ENCODE assay signal across 8 cellular contexts in genomic region chr21:44836666-44837471, GRCh38. TPM values are rescaled to one million over a fixed set of nuclear protein-coding genes. Genes with fewer than 3 reads are reported as not detected.
DNase-seq lines count a peak whose midpoint lies in the region; ATAC-seq, FAIRE-seq and TF ChIP-seq lines count a peak whose summit lies in the region.

No MANE protein-coding gene starts in this region.

- TF ChIP-seq POLR2A in GM12891 (IDR thresholded peaks at IDR 0.05; ENCODE audit: low read depth, low read length): no peak

- H3K4me3 ChIP-seq in AG10803 (ENCODE audit: low read length): no peak overlapping the region

- TF ChIP-seq CTCF in AG10803 (conservative IDR thresholded peaks at IDR 0.05; ENCODE audit: low read length): no peak

- in situ Hi-C loops in SK-MEL-5 (cut with HindIII; ENCODE audit: low pct_unique_long_range_greater_than_20kb, low sequenced_read_pairs): no loop called here

- ATAC-seq in HG02763 (IDR thresholded peaks at IDR 0.05; ENCODE audit: unreplicated experiment) (no peak), GM21447 (IDR thresholded peaks at IDR 0.05; ENCODE audit: unreplicated experiment) (no peak)

- FAIRE-seq in HTR-8/SVneo (lab: Jason Lieb, UNC) (no peak), GM12891 (lab: Jason Lieb, UNC) (no peak)

- DNase-seq in AG10803 (ENCODE audit: low read depth) (peak; percentile 35), HTR-8/SVneo (ENCODE audit: insufficient read length, low spot score) (peak; percentile 64), SK-MEL-5 (ENCODE audit: low read depth, low spot score) (peak; percentile 60), islet precursor cell (peak; percentile 81), GM12891 (ENCODE audit: insufficient read length, low spot score) (no peak), middle frontal gyrus (ENCODE audit: extremely low spot score, low spot score) (no peak)

TF ChIP-seq in GM12891, 5 proteins besides CTCF, POLR2A, EP300 and RAD21:
- no peak for TF ChIP-seq POU2F2 (IDR thresholded peaks at IDR 0.05; ENCODE audit: low read depth, low read length)
- no peak for TF ChIP-seq POLR2AphosphoS5 (IDR thresholded peaks at IDR 0.05; ENCODE audit: low read depth, low read length)
- TF ChIP-seq PAX5 (IDR thresholded peaks at IDR 0.05; ENCODE audit: insufficient read depth, low read length, severe bottlenecking): no peak
- no peak for TF ChIP-seq TAF1 (IDR thresholded peaks at IDR 0.05; ENCODE audit: low read depth, low read length)
- TF ChIP-seq SPI1 (IDR thresholded peaks at IDR 0.05; ENCODE audit: low read depth, low read length): no peak
TF ChIP-seq in GM12891: peak in this region for 0.

RNA-seq across cellular contexts. Expression of gene SUMO3, which starts 19.0 kb away (rescaled TPM):
- 34.2 and 36.0 TPM in 2 replicates for total RNA-seq in SK-MEL-5 (2014; rRNA removed; shearing (Covaris generic))
- polyA plus RNA-seq in SK-MEL-5 (2015; cell fraction: cytosol; rRNA removed): 38.4 and 46.1 TPM in 2 replicates
- polyA plus RNA-seq in SK-MEL-5 (2015; cell fraction: nucleus; rRNA removed): 4.0 and 5.4 TPM in 2 replicates
- polyA plus RNA-seq in GM12891 (2012; ENCODE audit: low read depth, missing spikeins): 67.9 TPM

RNA-seq across cellular contexts. Expression of gene UBE2G2, which starts 35.2 kb away (rescaled TPM):
- 53.3 and 53.9 TPM in 2 replicates for total RNA-seq in SK-MEL-5 (2014; rRNA removed; shearing (Covaris generic))
- 43.2 and 63.9 TPM in 2 replicates for polyA plus RNA-seq in SK-MEL-5 (2015; cell fraction: cytosol; rRNA removed)
- polyA plus RNA-seq in SK-MEL-5 (2015; cell fraction: nucleus; rRNA removed): 302 and 332 TPM in 2 replicates
- 41.5 TPM for polyA plus RNA-seq in GM12891 (2012; ENCODE audit: low read depth, missing spikeins)

RNA-seq across cellular contexts. Expression of gene PTTG1IP, which starts 36.6 kb away (rescaled TPM):
- total RNA-seq in SK-MEL-5 (2014; rRNA removed; shearing (Covaris generic)): 843 and 970 TPM in 2 replicates
- 592 and 672 TPM in 2 replicates for polyA plus RNA-seq in SK-MEL-5 (2015; cell fraction: cytosol; rRNA removed)
- 189 and 209 TPM in 2 replicates for polyA plus RNA-seq in SK-MEL-5 (2015; cell fraction: nucleus; rRNA removed)
- 26.6 TPM for polyA plus RNA-seq in GM12891 (2012; ENCODE audit: low read depth, missing spikeins)

Comparison
In these comparisons a context has a peak if more than half of its experiments do, and no peak if none do; other contexts are left out.
1. DNase-seq: peak in AG10803 (single experiment), HTR-8/SVneo (single experiment), SK-MEL-5 (single experiment) and islet precursor cell (single experiment); none in GM12891 (single experiment) and middle frontal gyrus (single experiment).